Comparison of ENCODE assay signal across 11 cellular contexts in the genomic region with DNA sequence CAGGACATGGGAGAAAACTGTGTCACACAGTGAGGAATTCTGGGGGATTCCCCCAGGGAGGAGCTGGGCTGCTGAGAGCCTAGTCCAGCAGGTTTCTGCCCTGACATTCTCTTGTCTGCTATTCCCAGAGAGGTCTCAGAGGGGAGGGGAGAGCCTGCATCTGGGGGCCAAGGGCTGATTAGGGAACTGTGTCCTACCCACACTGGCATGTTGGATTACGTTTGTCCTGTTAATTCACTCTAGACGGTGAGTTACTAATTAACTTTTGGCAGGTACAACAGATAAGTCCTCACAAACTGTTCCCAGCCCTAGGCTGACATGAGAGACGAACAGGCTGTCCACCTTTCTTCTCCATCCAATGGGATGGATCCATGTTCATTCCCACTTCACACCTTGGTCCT. TPM values are rescaled to one million over a fixed set of nuclear protein-coding genes. Genes with fewer than 3 reads are reported as not detected.
DNase-seq lines count a peak whose midpoint lies in the region; ATAC-seq and TF ChIP-seq lines count a peak whose summit lies in the region.
"Had no signal": no experiment of that assay in that cellular context is flagged by ENCODE, and none has a peak within 500 bp of the region (broad histone marks: within the 10 kb centered on the region; RNA-seq: fewer than 3 reads in every experiment).

No MANE protein-coding gene starts in this region.

- dilution Hi-C loops in mammary epithelial cell (cut with HindIII; ENCODE audit: low sequenced_read_pairs): loop anchor here (5.0 kb wide), 1 partner anchor 65 kb away; no protein-coding TSS in a partner anchor

- WGBS in mammary epithelial cell (ENCODE audit: low coverage, missing lambda C conversion rate): 31% methylated on average over 2 of the region's 3 CpGs
- 85 to 96% methylated on average over 3 of the region's 3 CpGs for WGBS in upper lobe of left lung, 2 donors

- in situ Hi-C loops in mammary epithelial cell (cut with MboI; ENCODE audit: low sequenced_read_pairs in 2 of 2): loop anchor here in 1 of 2 donors (5.0 to 25.0 kb wide), 3 partner anchors 45 to 390 kb away; partner anchors contain the start of gene PAQR7

- H3K9me3 Mint-ChIP-seq in activated naive CD4-positive, alpha-beta T cell treated with anti-CD3 and anti-CD28 coated beads, Interleukin-2, amount 50 U/mL, for 24 hours: no peaks in the 10 kb centered on the region
- H3K9me3 Mint-ChIP-seq in GM23338: no peaks in the 10 kb centered on the region; the same call in 2 of the 3 replicates

- H4K20me1 ChIP-seq in mammary epithelial cell (ENCODE audit: insufficient read depth, low read length) (no peaks in the 10 kb centered on the region), GM23338 (replicated peaks; ENCODE audit: insufficient read depth) (no peaks in the 10 kb centered on the region; the same call in 1 of the 2 replicates)

- H3K4me2 ChIP-seq in mammary epithelial cell (ENCODE audit: insufficient read depth, low read depth, low read length) (no peak overlapping the region), GM23338 (no peak overlapping the region)

- TF ChIP-seq POLR2A in upper lobe of left lung (IDR thresholded peaks at IDR 0.05): no peak

- intact Hi-C loops in mammary epithelial cell (cut with micrococcal nuclease): loop anchor here (2.0 to 5.0 kb wide), 3 partner anchors 105 to 195 kb away; partner anchors contain the start of genes HMGN2 and ZNF593OS

- CTCF ChIA-PET in mammary epithelial cell (lab: Charles Lee; ENCODE audit: low non-redundant PET): no interaction called here

- peaks cover 75% of the 10 kb centered on the region for H3K4me1 ChIP-seq in mammary epithelial cell (ENCODE audit: insufficient read depth, low read length)
- H3K4me1 ChIP-seq in muscle layer of duodenum (ENCODE audit: control insufficient read depth in 1 of 2, insufficient read depth in 2 of 2, low read length in 2 of 2): peaks cover 35 to 54% of the 10 kb centered on the region in 2 donors
- peaks cover 63 to 69% (median 66%) of the 10 kb centered on the region in 4 donors for H3K4me1 ChIP-seq in upper lobe of left lung
- H3K4me1 ChIP-seq in GM23338 (ENCODE audit: insufficient read depth): peaks cover 12% of the 10 kb centered on the region

- no peaks in the 10 kb centered on the region for H3K9me2 ChIP-seq in GM23338 (ENCODE audit: insufficient read depth)

- H3K9ac ChIP-seq in mammary epithelial cell (ENCODE audit: insufficient read depth, low read length): no peak overlapping the region

- H3K27me3 ChIP-seq in mammary epithelial cell (ENCODE audit: insufficient read depth, low read length) (no peaks in the 10 kb centered on the region), muscle layer of duodenum (ENCODE audit: low read depth, low read length) (no peaks in the 10 kb centered on the region), upper lobe of left lung (peaks cover 0 to 4% (median 0%) of the 10 kb centered on the region in 4 donors), GM23338 (ENCODE audit: insufficient read depth) (no peaks in the 10 kb centered on the region)

- H3K27ac ChIP-seq in mammary epithelial cell (ENCODE audit: insufficient read depth, low read depth, low read length) (peak overlapping the region; percentile 86), muscle layer of duodenum (ENCODE audit: low read length) (peak overlapping the region; percentile 87), upper lobe of left lung (peak overlapping the region; percentile 92 to 99 (median 98)), GM23338 (ENCODE audit: low read depth) (no peak overlapping the region)

- H3K79me2 ChIP-seq in mammary epithelial cell (ENCODE audit: insufficient read depth, low read length) (peaks cover 28% of the 10 kb centered on the region), GM23338 (replicated peaks; ENCODE audit: insufficient read depth) (no peaks in the 10 kb centered on the region)

- H3K27ac Mint-ChIP-seq in activated naive CD4-positive, alpha-beta T cell treated with anti-CD3 and anti-CD28 coated beads, Interleukin-2, amount 50 U/mL, for 24 hours: peak overlapping the region; percentile 73
- H3K27ac Mint-ChIP-seq in GM23338: no peak overlapping the region

- H3K36me3 ChIP-seq in mammary epithelial cell (ENCODE audit: insufficient read depth, low read length) (peaks cover 10% of the 10 kb centered on the region), muscle layer of duodenum (ENCODE audit: control insufficient read depth in 1 of 2, insufficient read depth in 2 of 2, low read length in 2 of 2) (peaks cover 0 to 11% of the 10 kb centered on the region in 2 donors), upper lobe of left lung (peaks cover 0 to 10% (median 5%) of the 10 kb centered on the region in 4 donors), GM23338 (ENCODE audit: insufficient read depth) (peaks cover 27% of the 10 kb centered on the region)

- H3K4me3 Mint-ChIP-seq in activated naive CD4-positive, alpha-beta T cell treated with anti-CD3 and anti-CD28 coated beads, Interleukin-2, amount 50 U/mL, for 24 hours: peak overlapping the region; percentile 74
- no peak overlapping the region; the same call in 2 of the 3 replicates for H3K4me3 Mint-ChIP-seq in GM23338

- H2AFZ ChIP-seq in mammary epithelial cell (ENCODE audit: low read depth, low read length) (no peak overlapping the region), GM23338 (no peak overlapping the region)

- H3K4me3 ChIP-seq in mammary epithelial cell (replicated peaks in 1 of 3; ENCODE audit: insufficient read depth in 1 of 3, low read depth in 2 of 3, low read length in 3 of 3): no peak overlapping the region
- H3K4me3 ChIP-seq in muscle layer of duodenum (ENCODE audit: low read depth in 1 of 2, low read length in 2 of 2): no peak overlapping the region
- H3K4me3 ChIP-seq in upper lobe of left lung: no peak overlapping the region
- no peak overlapping the region for H3K4me3 ChIP-seq in GM23338

- ATAC-seq in upper lobe of left lung (ENCODE audit: low FRiP score in 2 of 2) (no peak), HG03520 (IDR thresholded peaks at IDR 0.05; ENCODE audit: unreplicated experiment) (no peak), GM23338 (no peak)

- H3K9me3 ChIP-seq in mammary epithelial cell (replicated peaks; ENCODE audit: insufficient read depth, low read length) (no peaks in the 10 kb centered on the region), muscle layer of duodenum (ENCODE audit: control insufficient read depth in 1 of 2, low read length in 2 of 2) (no peaks in the 10 kb centered on the region), upper lobe of left lung (no peaks in the 10 kb centered on the region)

- H3K27me3 Mint-ChIP-seq in activated naive CD4-positive, alpha-beta T cell treated with anti-CD3 and anti-CD28 coated beads, Interleukin-2, amount 50 U/mL, for 24 hours: no peaks in the 10 kb centered on the region
- peaks cover 17% of the 10 kb centered on the region for H3K27me3 Mint-ChIP-seq in GM23338 (ENCODE audit: insufficient read depth, low read depth, poor library complexity)

- H3K36me3 Mint-ChIP-seq in activated naive CD4-positive, alpha-beta T cell treated with anti-CD3 and anti-CD28 coated beads, Interleukin-2, amount 50 U/mL, for 24 hours: peaks cover 24% of the 10 kb centered on the region
- peaks cover 63% of the 10 kb centered on the region for H3K36me3 Mint-ChIP-seq in GM23338 (ENCODE audit: low read depth)

- BruUV-seq in mammary epithelial cell (replicated peaks; lab: Mats Ljungman, UMichigan): no TSS peak

- TF ChIP-seq CTCF in mammary epithelial cell (conservative IDR thresholded peaks at IDR 0.05 in 1 of 2, IDR thresholded peaks at IDR 0.05 in 1 of 2; ENCODE audit: extremely low read depth in 1 of 2, insufficient read depth in 1 of 2, low read depth in 1 of 2, low read length in 2 of 2): no peak
- TF ChIP-seq CTCF in upper lobe of left lung (IDR thresholded peaks at IDR 0.05): no peak
- TF ChIP-seq CTCF in GM23338 (conservative IDR thresholded peaks at IDR 0.05; ENCODE audit: low read depth in 2 of 2): no peak

- peaks cover 59% of the 10 kb centered on the region for H3K4me1 Mint-ChIP-seq in activated naive CD4-positive, alpha-beta T cell treated with anti-CD3 and anti-CD28 coated beads, Interleukin-2, amount 50 U/mL, for 24 hours
- peaks cover 40% of the 10 kb centered on the region for H3K4me1 Mint-ChIP-seq in GM23338

- H3F3A ChIP-seq in GM23338 (replicated peaks; ENCODE audit: low read depth): peaks cover 31% of the 10 kb centered on the region

- TF ChIP-seq EP300 in upper lobe of left lung (IDR thresholded peaks at IDR 0.05): no peak

- no peak for DNase-seq in activated naive CD4-positive, alpha-beta T cell (lab: John Stamatoyannopoulos, UW)
- DNase-seq in mammary epithelial cell (peak; percentile 45), upper lobe of left lung (no peak), occipital lobe (lab: John Stamatoyannopoulos, UW) (no peak), GM23338 (ENCODE audit: low spot score) (no peak)
- DNase-seq: aorta, C1 segment of cervical spinal cord, NCI-H2227 treated with DMSO at 0.1 percent for 48 hours had no signal

TF ChIP-seq in GM23338, 12 proteins besides CTCF, POLR2A, EP300 and RAD21 (continues in another document):
- TF ChIP-seq POLR2AphosphoS5 (IDR thresholded peaks at IDR 0.05; ENCODE audit: low read depth): no peak
- TF ChIP-seq EZH2 (IDR thresholded peaks at IDR 0.05; ENCODE audit: low read depth, unreplicated experiment): no peak

RNA-seq across cellular contexts. Expression of gene SH3BGRL3, which starts 2.6 kb away (rescaled TPM):
- total RNA-seq in mammary epithelial cell (100 to 1,000 TPM in 1 of 2 donors, 10 to 100 TPM in 1; 15.8 to 497 TPM), upper lobe of left lung (100 to 1,000 TPM in 4 of 6 donors, 10 to 100 TPM in 2; 39.1 to 271 (median 156) TPM), occipital lobe (8.4 TPM)
- polyA plus RNA-seq in mammary epithelial cell (235 TPM), GM23338 (2016; fragmentation: Nextera tagmentation; extraction: Ambion mirVana) (370 and 378 TPM in 2 replicates)
- 653 TPM for polyA minus RNA-seq in mammary epithelial cell
- total RNA-seq in GM23338 (2014; rRNA removed; shearing (Covaris generic)): 28.9 and 30.9 TPM in 2 replicates

RNA-seq across cellular contexts. Expression of gene UBXN11, which starts 29.2 kb away (rescaled TPM):
- total RNA-seq in mammary epithelial cell (10 to 100 TPM in 1 of 2 donors, 1 to 10 TPM in 1; 6.2 to 12.9 TPM), upper lobe of left lung (100 to 1,000 TPM in 2 of 6 donors, 10 to 100 TPM in 4; 25.7 to 194 (median 62.5) TPM), occipital lobe (5.0 TPM)
- polyA plus RNA-seq in mammary epithelial cell (8.5 TPM), GM23338 (2016; fragmentation: Nextera tagmentation; extraction: Ambion mirVana) (7.3 and 8.3 TPM in 2 replicates)
- 4.5 TPM for polyA minus RNA-seq in mammary epithelial cell
- 8.0 and 9.4 TPM in 2 replicates for total RNA-seq in GM23338 (2014; rRNA removed; shearing (Covaris generic))

RNA-seq across cellular contexts. Expression of gene CD52, which starts 40.5 kb away (rescaled TPM):
- total RNA-seq in mammary epithelial cell (not detected), upper lobe of left lung (100 to 1,000 TPM in 5 of 6 donors, 10 to 100 TPM in 1; 74.4 to 437 (median 172) TPM), occipital lobe (1.1 TPM)
- polyA plus RNA-seq in mammary epithelial cell (0.27 TPM), GM23338 (2016; fragmentation: Nextera tagmentation; extraction: Ambion mirVana) (7.3 and 9.6 TPM in 2 replicates)
- polyA minus RNA-seq in mammary epithelial cell: not detected
- not detected in 2 replicates for total RNA-seq in GM23338 (2014; rRNA removed; shearing (Covaris generic))

RNA-seq across cellular contexts. Expression of gene CEP85, which starts 43.3 kb away (rescaled TPM):
- total RNA-seq in mammary epithelial cell (10 to 100 TPM; 14.3 to 16.9 TPM), upper lobe of left lung (10 to 100 TPM; 10.1 to 16.8 (median 10.7) TPM), occipital lobe (11.5 TPM)
- polyA plus RNA-seq in mammary epithelial cell (16.7 TPM), GM23338 (2016; fragmentation: Nextera tagmentation; extraction: Ambion mirVana) (11.6 and 12.8 TPM in 2 replicates)
- polyA minus RNA-seq in mammary epithelial cell: 26.8 TPM
- total RNA-seq in GM23338 (2014; rRNA removed; shearing (Covaris generic)): 26.1 and 36.8 TPM in 2 replicates

Comparison
In these comparisons a context has a peak if more than half of its experiments do, and no peak if none do; other contexts are left out.
1. RNA of gene CD52, which starts 40.5 kb away (total RNA-seq): 74.4 to 437 TPM in upper lobe of left lung; 1.1 TPM in occipital lobe (single experiment), not detected in mammary epithelial cell and not detected in GM23338; every median in the first group is over 10 times any median in the second.